In the genomic region with DNA sequence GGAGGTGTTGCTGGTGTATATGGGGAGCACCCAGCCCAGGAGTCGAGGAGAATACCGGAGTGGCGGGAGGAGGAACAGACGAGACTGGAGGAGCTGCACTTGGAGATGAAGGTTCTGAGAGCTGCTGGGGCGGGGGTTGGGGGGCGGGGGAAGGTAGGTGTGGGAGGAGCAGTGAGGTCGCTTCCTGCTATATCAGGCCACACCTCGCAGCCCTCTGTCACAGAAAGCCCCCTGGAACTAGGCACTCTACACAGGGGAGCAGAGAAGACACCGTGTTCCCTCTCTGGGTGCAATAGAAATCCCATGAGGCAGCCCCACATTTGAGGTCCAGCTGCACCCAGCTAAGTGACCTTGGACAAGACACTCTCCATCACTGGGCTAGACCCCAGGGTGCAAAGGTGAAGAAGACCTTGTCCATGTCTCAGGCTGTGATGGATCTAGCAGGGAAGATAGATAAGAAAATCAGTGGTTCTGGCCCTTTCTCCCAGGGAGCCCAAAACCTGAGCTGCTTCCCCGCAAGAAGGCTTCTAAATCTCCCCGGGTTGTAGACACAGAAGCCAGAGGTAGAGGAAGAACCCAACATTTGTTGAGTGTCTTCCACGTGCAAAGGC, we compare ENCODE assay signal across 13 cellular contexts.
DNase-seq lines count a peak whose midpoint lies in the region; ATAC-seq and TF ChIP-seq lines count a peak whose summit lies in the region.
"Had no signal": no experiment of that assay in that cellular context is flagged by ENCODE, and none has a peak within 500 bp of the region (broad histone marks: within the 10 kb centered on the region; RNA-seq: fewer than 3 reads in every experiment).

No MANE protein-coding gene starts in this region.

- intact Hi-C loops in activated CD8-positive, alpha-beta T cell treated with anti-CD3 and anti-CD28 coated beads for 36 hours (cut with micrococcal nuclease) = no loop called here

- peak; percentile 59 for ATAC-seq in activated CD8-positive, alpha-beta T cell treated with anti-CD3 and anti-CD28 coated beads for 36 hours
- ATAC-seq: sciatic nerve had no signal

- no peaks in the 10 kb centered on the region for H3K27me3 Mint-ChIP-seq in activated naive CD4-positive, alpha-beta T cell treated with anti-CD3 and anti-CD28 coated beads, Interleukin-2, amount 10 ng/mL, durations not matched to agents 7 days and 5 days
- no peaks in the 10 kb centered on the region for H3K27me3 Mint-ChIP-seq in activated CD8-positive, alpha-beta T cell treated with anti-CD3 and anti-CD28 coated beads for 36 hours
- H3K27me3 Mint-ChIP-seq: activated CD4-positive, alpha-beta T cell treated with anti-CD3 and anti-CD28 coated beads, Interleukin-2, amount 10 ng/mL, durations not matched to agents 24 days and 14 days had no signal

- no peak for TF ChIP-seq CTCF in activated CD8-positive, alpha-beta T cell treated with anti-CD3 and anti-CD28 coated beads for 36 hours (IDR thresholded peaks at IDR 0.05)
- TF ChIP-seq CTCF in RWPE1 (conservative IDR thresholded peaks at IDR 0.05; ENCODE audit: low read depth) = no peak

- peak overlapping the region; percentile 29 for H3K27ac Mint-ChIP-seq in activated naive CD4-positive, alpha-beta T cell treated with anti-CD3 and anti-CD28 coated beads, Interleukin-2, amount 10 ng/mL, durations not matched to agents 7 days and 5 days
- H3K27ac Mint-ChIP-seq in activated CD8-positive, alpha-beta T cell treated with anti-CD3 and anti-CD28 coated beads for 36 hours = no peak overlapping the region
- H3K27ac Mint-ChIP-seq: activated CD4-positive, alpha-beta T cell treated with anti-CD3 and anti-CD28 coated beads, Interleukin-2, amount 10 ng/mL, durations not matched to agents 24 days and 14 days; neural progenitor cell had no signal

- DNase-seq in activated naive CD4-positive, alpha-beta T cell treated with anti-CD3 and anti-CD28 coated beads, Interleukin-2, amount 10 ng/mL, durations not matched to agents 7 days and 5 days = no peak
- DNase-seq in activated naive CD4-positive, alpha-beta T cell treated with anti-CD3 and anti-CD28 coated beads, Interleukin-2, amount 50 U/mL, for 16 hours = no peak
- peak; percentile 69 for DNase-seq in activated CD8-positive, alpha-beta T cell treated with anti-CD3 and anti-CD28 coated beads for 36 hours
- DNase-seq in germinal center (ENCODE audit: low spot score) (peak; percentile 77), RWPE1 (ENCODE audit: low spot score) (no peak), NCI-H2196 treated with DMSO at 0.1 percent for 48 hours (lab: John Stamatoyannopoulos, UW; ENCODE audit: unreplicated experiment) (no peak), DMS 273 (lab: John Stamatoyannopoulos, UW; ENCODE audit: unreplicated experiment) (no peak)
- DNase-seq in effector CD8-positive, alpha-beta T cell (lab: John Stamatoyannopoulos, UW) = no peak
- DNase-seq: activated CD4-positive, alpha-beta T cell treated with anti-CD3 and anti-CD28 coated beads, Interleukin-2, amount 10 ng/mL, durations not matched to agents 24 days and 14 days; central memory CD4-positive, alpha-beta T cell; NCI-H2081 treated with DMSO at 0.1 percent for 48 hours had no signal

- no peak overlapping the region for H3K27ac ChIP-seq in RWPE1
- H3K27ac ChIP-seq: neural progenitor cell had no signal

- no peaks in the 10 kb centered on the region for H3K36me3 Mint-ChIP-seq in activated naive CD4-positive, alpha-beta T cell treated with anti-CD3 and anti-CD28 coated beads, Interleukin-2, amount 10 ng/mL, durations not matched to agents 7 days and 5 days
- peaks cover 16% of the 10 kb centered on the region for H3K36me3 Mint-ChIP-seq in activated CD8-positive, alpha-beta T cell treated with anti-CD3 and anti-CD28 coated beads for 36 hours (ENCODE audit: low read depth)
- H3K36me3 Mint-ChIP-seq: neural progenitor cell had no signal

- H3K4me1 Mint-ChIP-seq in activated naive CD4-positive, alpha-beta T cell treated with anti-CD3 and anti-CD28 coated beads, Interleukin-2, amount 10 ng/mL, durations not matched to agents 7 days and 5 days = peaks cover 5% of the 10 kb centered on the region
- peaks cover 41% of the 10 kb centered on the region for H3K4me1 Mint-ChIP-seq in activated CD8-positive, alpha-beta T cell treated with anti-CD3 and anti-CD28 coated beads for 36 hours (ENCODE audit: low read depth)

- H3K9me3 Mint-ChIP-seq in activated naive CD4-positive, alpha-beta T cell treated with anti-CD3 and anti-CD28 coated beads, Interleukin-2, amount 10 ng/mL, durations not matched to agents 7 days and 5 days = no peaks in the 10 kb centered on the region
- no peaks in the 10 kb centered on the region for H3K9me3 Mint-ChIP-seq in activated CD8-positive, alpha-beta T cell treated with anti-CD3 and anti-CD28 coated beads for 36 hours
- H3K9me3 Mint-ChIP-seq: activated CD4-positive, alpha-beta T cell treated with anti-CD3 and anti-CD28 coated beads, Interleukin-2, amount 10 ng/mL, durations not matched to agents 24 days and 14 days; neural progenitor cell had no signal

- no peak overlapping the region for H3K4me3 Mint-ChIP-seq in activated naive CD4-positive, alpha-beta T cell treated with anti-CD3 and anti-CD28 coated beads, Interleukin-2, amount 10 ng/mL, durations not matched to agents 7 days and 5 days
- H3K4me3 Mint-ChIP-seq in activated CD8-positive, alpha-beta T cell treated with anti-CD3 and anti-CD28 coated beads for 36 hours = peak overlapping the region; percentile 61
- H3K4me3 Mint-ChIP-seq: activated CD4-positive, alpha-beta T cell treated with anti-CD3 and anti-CD28 coated beads, Interleukin-2, amount 10 ng/mL, durations not matched to agents 24 days and 14 days; neural progenitor cell had no signal

- POLR2A ChIA-PET in activated CD8-positive, alpha-beta T cell treated with anti-CD3 and anti-CD28 coated beads for 36 hours (lab: Charles Lee) = interaction anchor here (1.1 to 4.6 kb wide), 8 partner anchors 13 to 162 kb away, joined by 3 to 31 read pairs (median 4); no protein-coding TSS in a partner anchor
- POLR2A ChIA-PET in RWPE1 (lab: Yijun Ruan, JAX; ENCODE audit: low non-redundant PET) = no interaction called here

- CTCF ChIA-PET in activated naive CD4-positive, alpha-beta T cell treated with anti-CD3 and anti-CD28 coated beads, Interleukin-2, amount 10 ng/mL, durations not matched to agents 7 days and 5 days (lab: Charles Lee) = no interaction called here
- CTCF ChIA-PET in activated CD8-positive, alpha-beta T cell treated with anti-CD3 and anti-CD28 coated beads for 36 hours (lab: Charles Lee) = interaction anchor here (0.8 to 1.5 kb wide), 3 partner anchors 14 to 62 kb away, joined by 3 to 8 read pairs (median 3); no protein-coding TSS in a partner anchor
- CTCF ChIA-PET in RWPE1 (lab: Yijun Ruan, JAX) = no interaction called here

Comparison
In these comparisons a context has a peak if more than half of its experiments do, and no peak if none do; other contexts are left out.
1. DNase-seq: peak in activated CD8-positive, alpha-beta T cell treated with anti-CD3 and anti-CD28 coated beads for 36 hours (single experiment) and germinal center (single experiment); none in activated naive CD4-positive, alpha-beta T cell treated with anti-CD3 and anti-CD28 coated beads, Interleukin-2, amount 10 ng/mL, durations not matched to agents 7 days and 5 days (single experiment), activated naive CD4-positive, alpha-beta T cell treated with anti-CD3 and anti-CD28 coated beads, Interleukin-2, amount 50 U/mL, for 16 hours (single experiment), effector CD8-positive, alpha-beta T cell (single experiment), RWPE1 (single experiment), NCI-H2196 treated with DMSO at 0.1 percent for 48 hours (single experiment) and DMS 273 (single experiment).